8 cellular contexts compared by ENCODE assay signal in genomic region chr10:30028006-30028441, GRCh38. TPM values are rescaled to one million over a fixed set of nuclear protein-coding genes. Genes with fewer than 3 reads are reported as not detected.
DNase-seq lines count a peak whose midpoint lies in the region; ATAC-seq and TF ChIP-seq lines count a peak whose summit lies in the region.

No MANE protein-coding gene starts in this region.

- H3K79me2 ChIP-seq in osteoblast (ENCODE audit: insufficient read depth, low read length) = peaks cover 36% of the 10 kb centered on the region

- H3K9me3 ChIP-seq in esophagus squamous epithelium (no peaks in the 10 kb centered on the region), osteoblast (ENCODE audit: low read depth, low read length) (no peaks in the 10 kb centered on the region)

- H3K4me1 ChIP-seq in esophagus squamous epithelium (peaks cover 5 to 42% (median 28%) of the 10 kb centered on the region in 3 donors), osteoblast (ENCODE audit: insufficient read depth, low read length) (no peaks in the 10 kb centered on the region)

- DNase-seq in HT-29 (ENCODE audit: low spot score) (peak; percentile 75), activated B cell treated with CpG ODN at 0.5 μM for 24 hours (no peak), esophagus squamous epithelium (lab: John Stamatoyannopoulos, UW) (no peak), sciatic nerve (ENCODE audit: low spot score) (peak; percentile 78), retina (no peak), osteoblast (ENCODE audit: insufficient read length, low spot score, missing footprints) (no peak), NCI-H146 (lab: John Stamatoyannopoulos, UW) (no peak)

- no peak overlapping the region for H2AFZ ChIP-seq in osteoblast (ENCODE audit: low read length)

- H3K36me3 Mint-ChIP-seq in activated B cell treated with CpG ODN at 0.5 μM for 24 hours (ENCODE audit: low read depth) = no peaks in the 10 kb centered on the region

- H3K27ac Mint-ChIP-seq in activated B cell treated with CpG ODN at 0.5 μM for 24 hours = no peak overlapping the region

- H3K27ac ChIP-seq in esophagus squamous epithelium = peak overlapping the region; percentile 32 to 77 (median 70)
- H3K27ac ChIP-seq in osteoblast (ENCODE audit: low read depth, low read length) = no peak overlapping the region

- no peak overlapping the region for H3K4me2 ChIP-seq in osteoblast (ENCODE audit: insufficient read depth, low read length)

- CTCF ChIA-PET in activated B cell treated with CpG ODN at 0.5 μM for 24 hours (lab: Charles Lee) = no interaction called here

- no peaks in the 10 kb centered on the region for H3K27me3 Mint-ChIP-seq in activated B cell treated with CpG ODN at 0.5 μM for 24 hours

- H3K27me3 ChIP-seq in esophagus squamous epithelium (peaks cover 0 to 20% (median 0%) of the 10 kb centered on the region in 4 donors), osteoblast (ENCODE audit: insufficient read depth, low read length) (no peaks in the 10 kb centered on the region)

- no peaks in the 10 kb centered on the region for H3K36me3 ChIP-seq in esophagus squamous epithelium
- H3K36me3 ChIP-seq in osteoblast (ENCODE audit: insufficient read depth, low read length) = peaks cover 50% of the 10 kb centered on the region

- TF ChIP-seq CTCF in activated B cell treated with CpG ODN at 0.5 μM for 24 hours (IDR thresholded peaks at IDR 0.05) = no peak
- no peak for TF ChIP-seq CTCF in esophagus squamous epithelium (IDR thresholded peaks at IDR 0.05)
- TF ChIP-seq CTCF in osteoblast (IDR thresholded peaks at IDR 0.05; ENCODE audit: extremely low read depth, low read depth, low read length) = no peak

- H3K4me3 Mint-ChIP-seq in activated B cell treated with CpG ODN at 0.5 μM for 24 hours = peak overlapping the region; percentile 85

- intact Hi-C loops in activated B cell treated with CpG ODN at 0.5 μM for 24 hours (cut with micrococcal nuclease) (no loop called here), esophagus squamous epithelium (cut with DNase I) (no loop called here), sciatic nerve (cut with DNase I) (no loop called here)

- no peak for ATAC-seq in activated B cell treated with CpG ODN at 0.5 μM for 24 hours (ENCODE audit: low read depth)
- peak; percentile 75 for ATAC-seq in sciatic nerve
- no peak for ATAC-seq in GM18909 (IDR thresholded peaks at IDR 0.05; ENCODE audit: poor library complexity, unreplicated experiment)

- POLR2A ChIA-PET in activated B cell treated with CpG ODN at 0.5 μM for 24 hours (lab: Charles Lee) = no interaction called here

- H3K9me3 Mint-ChIP-seq in activated B cell treated with CpG ODN at 0.5 μM for 24 hours = no peaks in the 10 kb centered on the region

- TF ChIP-seq POLR2A in esophagus squamous epithelium (IDR thresholded peaks at IDR 0.05) = no peak

- WGBS in esophagus squamous epithelium, 2 donors = 19 to 34% methylated on average over 6 to 8 of the region's 8 CpGs

- H3K4me3 ChIP-seq in esophagus squamous epithelium = peak overlapping the region in 1 of 4 donors; percentile 34
- no peak overlapping the region for H3K4me3 ChIP-seq in osteoblast (ENCODE audit: insufficient read depth, low read length)

- H4K20me1 ChIP-seq in osteoblast (ENCODE audit: insufficient read depth, low read length) = peaks cover 25% of the 10 kb centered on the region

- peaks cover 18% of the 10 kb centered on the region for H3K4me1 Mint-ChIP-seq in activated B cell treated with CpG ODN at 0.5 μM for 24 hours

RNA-seq across cellular contexts. Expression of gene JCAD, which starts 31.4 kb away (rescaled TPM):
- 3.9 and 5.7 TPM in 2 replicates for total RNA-seq in HT-29 (2014; rRNA removed; shearing (Covaris generic))
- total RNA-seq in activated B cell treated with CpG ODN at 0.5 μM for 24 hours (not detected in 2 replicates), esophagus squamous epithelium (10 to 100 TPM in 1 of 4 donors, 1 to 10 TPM in 2, under 1 TPM in 1; 0.91 to 23.1 (median 5.5) TPM), sciatic nerve (83.5 TPM), osteoblast (47.0 and 52.7 TPM in 2 replicates)

Comparison
In these comparisons a context has a peak if more than half of its experiments do, and no peak if none do; other contexts are left out.
1. DNase-seq: peak in HT-29 (single experiment) and sciatic nerve (single experiment); none in activated B cell treated with CpG ODN at 0.5 μM for 24 hours (single experiment), esophagus squamous epithelium (single experiment), retina (single experiment), osteoblast (single experiment) and NCI-H146 (single experiment).